9 cellular contexts compared by ENCODE assay signal in the genomic region with DNA sequence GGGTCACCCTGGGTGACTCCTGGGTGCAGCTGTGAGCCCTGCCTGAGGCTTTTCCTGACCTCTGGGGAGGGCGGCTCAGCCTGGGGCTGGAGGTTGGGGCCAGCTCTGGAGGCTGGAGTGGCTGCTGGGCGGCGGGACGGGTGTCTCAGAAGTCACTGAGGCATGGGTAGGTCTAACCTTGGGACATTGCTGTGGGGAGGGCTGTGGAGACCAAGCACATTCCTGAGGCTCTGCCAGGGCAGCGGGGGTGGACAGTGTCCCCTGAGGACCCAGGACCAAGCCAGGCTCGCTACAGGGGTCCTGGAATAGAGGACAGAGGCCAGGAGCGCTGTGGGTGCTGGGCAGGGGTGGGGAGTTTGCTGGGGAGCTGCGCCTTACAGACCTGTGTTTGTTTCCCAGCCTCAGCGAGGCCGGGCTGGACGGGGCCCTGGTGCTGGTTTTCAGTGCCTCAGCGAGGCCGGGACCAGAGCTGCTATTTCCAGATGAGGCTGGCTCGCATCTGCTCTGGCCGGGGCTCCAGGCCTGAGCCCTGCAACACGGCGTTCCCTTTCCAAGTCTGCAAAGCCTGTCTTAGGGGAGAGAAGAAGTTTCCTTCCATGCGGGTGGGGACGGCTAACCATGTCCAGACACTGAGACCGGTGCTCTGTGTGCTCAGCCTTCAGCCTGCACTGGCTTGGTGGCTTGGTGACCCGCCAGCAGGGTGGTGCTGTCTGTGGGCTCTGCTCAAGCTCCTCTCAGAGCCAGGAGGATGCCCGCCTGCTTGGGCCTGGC. TPM values are rescaled to one million over a fixed set of nuclear protein-coding genes. Genes with fewer than 3 reads are reported as not detected.
DNase-seq lines count a peak whose midpoint lies in the region; ATAC-seq and TF ChIP-seq lines count a peak whose summit lies in the region.
"Had no signal": no experiment of that assay in that cellular context is flagged by ENCODE, and none has a peak within 500 bp of the region (broad histone marks: within the 10 kb centered on the region; RNA-seq: fewer than 3 reads in every experiment).

No MANE protein-coding gene starts in this region.

- 80% methylated on average over 3 of the region's 22 CpGs; no CpG with 5 or more reads in 1 of the 2 donors for WGBS in gastroesophageal sphincter (ENCODE audit: low coverage in 1 of 2), 2 donors

- H3K27ac ChIP-seq in breast epithelium (peak overlapping the region; percentile 48 to 57), gastroesophageal sphincter (peak overlapping the region in 2 of 4 donors; percentile 40 to 99)

- ATAC-seq in stimulated activated naive CD8-positive, alpha-beta T cell treated with anti-CD3 and anti-CD28 coated beads, Interleukin-15, Interleukin-2, amounts not matched to agents 100 U/mL and 50 U/mL, for 24 hours, result no peak
- ATAC-seq in GM18907 (IDR thresholded peaks at IDR 0.05; ENCODE audit: unreplicated experiment) (no peak), GM21528 (IDR thresholded peaks at IDR 0.05; ENCODE audit: low FRiP score, unreplicated experiment) (no peak), GM19452 (IDR thresholded peaks at IDR 0.05; ENCODE audit: unreplicated experiment) (no peak), gastroesophageal sphincter (no peak)

- H3K4me1 Mint-ChIP-seq in stimulated activated naive CD8-positive, alpha-beta T cell treated with anti-CD3 and anti-CD28 coated beads, Interleukin-15, Interleukin-2, amounts not matched to agents 100 ng/mL and 50 ng/mL, for 24 hours (ENCODE audit: low read depth), result peaks cover 47% of the 10 kb centered on the region

- H3K4me3 ChIP-seq in breast epithelium (peak overlapping the region in 1 of 3 donors; percentile 13), gastroesophageal sphincter (no peak overlapping the region)

- TF ChIP-seq POLR2A in breast epithelium (IDR thresholded peaks at IDR 0.05), result no peak
- no peak for TF ChIP-seq POLR2A in gastroesophageal sphincter (IDR thresholded peaks at IDR 0.05)

- H3K27ac Mint-ChIP-seq in stimulated activated naive CD8-positive, alpha-beta T cell treated with anti-CD3 and anti-CD28 coated beads, Interleukin-15, Interleukin-2, amounts not matched to agents 100 ng/mL and 50 ng/mL, for 24 hours, result peak overlapping the region; percentile 85

- TF ChIP-seq EP300 in gastroesophageal sphincter (IDR thresholded peaks at IDR 0.05), result no peak

- TF ChIP-seq CTCF in breast epithelium (IDR thresholded peaks at IDR 0.05) (no peak), gastroesophageal sphincter (IDR thresholded peaks at IDR 0.05) (no peak)

- intact Hi-C loops in breast epithelium (cut with DNase I; ENCODE audit: low total_unique reads), result loop anchor here (5.0 to 10.0 kb wide), 2 partner anchors 57 to 200 kb away; a partner anchor contains a TSS

- H3K9me3 Mint-ChIP-seq in stimulated activated naive CD8-positive, alpha-beta T cell treated with anti-CD3 and anti-CD28 coated beads, Interleukin-15, Interleukin-2, amounts not matched to agents 100 ng/mL and 50 ng/mL, for 24 hours, result no peaks in the 10 kb centered on the region

- no peaks in the 10 kb centered on the region for H3K36me3 ChIP-seq in breast epithelium
- peaks cover 0 to 40% of the 10 kb centered on the region in 2 donors for H3K36me3 ChIP-seq in gastroesophageal sphincter

- H3K27me3 Mint-ChIP-seq in stimulated activated naive CD8-positive, alpha-beta T cell treated with anti-CD3 and anti-CD28 coated beads, Interleukin-15, Interleukin-2, amounts not matched to agents 100 ng/mL and 50 ng/mL, for 24 hours, result no peaks in the 10 kb centered on the region

- peaks cover 40% of the 10 kb centered on the region for H3K36me3 Mint-ChIP-seq in stimulated activated naive CD8-positive, alpha-beta T cell treated with anti-CD3 and anti-CD28 coated beads, Interleukin-15, Interleukin-2, amounts not matched to agents 100 ng/mL and 50 ng/mL, for 24 hours (ENCODE audit: low read depth)

- DNase-seq in stimulated activated naive CD8-positive, alpha-beta T cell treated with anti-CD3 and anti-CD28 coated beads, Interleukin-15, Interleukin-2, amounts not matched to agents 100 U/mL and 50 U/mL, for 24 hours, result no peak
- peak in 1 of 2 donors; percentile 44 for DNase-seq in breast epithelium (ENCODE audit: low spot score in 2 of 2)
- peak; percentile 87 for DNase-seq in myocyte (ENCODE audit: low read depth)
- DNase-seq: NCI-H226 had no signal

- peak overlapping the region; percentile 94 for H3K4me3 Mint-ChIP-seq in stimulated activated naive CD8-positive, alpha-beta T cell treated with anti-CD3 and anti-CD28 coated beads, Interleukin-15, Interleukin-2, amounts not matched to agents 100 ng/mL and 50 ng/mL, for 24 hours

- H3K27me3 ChIP-seq in breast epithelium, result no peaks in the 10 kb centered on the region
- H3K27me3 ChIP-seq in gastroesophageal sphincter, result no peaks in the 10 kb centered on the region

- H3K9me3 ChIP-seq in breast epithelium, result no peaks in the 10 kb centered on the region
- H3K9me3 ChIP-seq in gastroesophageal sphincter, result no peaks in the 10 kb centered on the region

- peaks cover 0 to 9% of the 10 kb centered on the region in 2 donors for H3K4me1 ChIP-seq in breast epithelium
- peaks cover 3 to 38% (median 24%) of the 10 kb centered on the region in 3 donors for H3K4me1 ChIP-seq in gastroesophageal sphincter

RNA-seq across cellular contexts. Expression of a gene that starts 3.0 kb away (rescaled TPM):
- total RNA-seq in breast epithelium, result 100 to 1,000 TPM; 306 to 401 (median 351) TPM
- total RNA-seq in myocyte, result 219 and 244 TPM in 2 replicates
- polyA plus RNA-seq in myocyte (2012), result 355 TPM
- total RNA-seq in gastroesophageal sphincter, result 100 to 1,000 TPM; 204 to 408 (median 268) TPM

RNA-seq across cellular contexts. Expression of a gene that starts 57.8 kb away (rescaled TPM):
- 10 to 100 TPM; 22.8 to 29.1 (median 28.2) TPM for total RNA-seq in breast epithelium
- 15.8 and 18.8 TPM in 2 replicates for total RNA-seq in myocyte
- polyA plus RNA-seq in myocyte (2012), result 44.4 TPM
- total RNA-seq in gastroesophageal sphincter, result 10 to 100 TPM; 29.7 to 35.1 (median 32.5) TPM

RNA-seq across cellular contexts. Expression of a gene that starts 58.3 kb away (rescaled TPM):
- total RNA-seq in breast epithelium (1 to 10 TPM; 2.9 to 7.5 (median 7.4) TPM), myocyte (not detected in 2 replicates), gastroesophageal sphincter (10 to 100 TPM in 1 of 4 donors, 1 to 10 TPM in 3; 3.6 to 10.2 (median 6.7) TPM)
- 0.61 TPM for polyA plus RNA-seq in myocyte (2012)
